ENCODE assay signal across 8 cellular contexts in the genomic region with DNA sequence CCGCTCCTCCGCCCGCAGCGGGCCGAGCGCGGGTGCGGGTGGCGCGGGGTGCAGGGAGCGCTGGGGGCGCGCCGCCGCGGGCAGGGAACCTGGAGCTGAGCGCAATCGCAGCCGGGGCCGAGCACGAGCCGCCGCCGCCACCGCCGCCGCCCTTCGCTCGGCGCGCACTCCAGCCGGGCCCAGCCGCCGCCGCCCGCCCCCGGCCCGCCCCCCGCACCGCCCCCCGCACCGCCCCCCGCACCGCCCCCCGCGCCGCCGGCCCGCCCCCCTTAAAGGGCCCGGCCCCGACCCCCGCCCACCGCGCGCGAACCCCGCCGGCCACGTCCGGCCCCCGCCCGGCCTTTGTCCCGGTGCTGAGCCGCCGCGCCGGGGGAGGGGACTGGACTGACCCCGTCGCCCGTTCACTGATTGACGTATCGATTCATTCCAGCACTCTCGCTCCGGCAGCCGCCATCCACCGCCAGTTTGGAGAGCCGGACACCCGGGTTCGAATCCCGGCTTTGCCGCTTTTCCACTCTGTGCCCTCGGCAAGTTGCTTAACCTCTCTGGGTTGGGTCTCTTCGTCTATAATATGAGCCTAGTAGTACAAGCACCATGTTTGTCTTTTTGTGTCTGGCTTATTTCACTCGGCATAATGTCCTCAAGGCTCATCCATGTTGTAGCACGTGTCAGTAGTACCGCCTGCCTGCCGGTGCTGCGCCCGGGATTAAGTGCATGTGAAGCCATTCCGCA. TPM values are rescaled to one million over a fixed set of nuclear protein-coding genes. Genes with fewer than 3 reads are reported as not detected.
DNase-seq lines count a peak whose midpoint lies in the region; ATAC-seq and TF ChIP-seq lines count a peak whose summit lies in the region.

A gene (minus strand): TSS at position 171 of the 732 bp plus-strand sequence. CDS start 173 bp downstream, outside the sequence.

- TF ChIP-seq POLR2A in GM18505 (IDR thresholded peaks at IDR 0.05; ENCODE audit: borderline replicate concordance, extremely low read depth, insufficient read depth, insufficient read length): no peak
- TF ChIP-seq POLR2A in esophagus muscularis mucosa (IDR thresholded peaks at IDR 0.05; ENCODE audit: low read depth): no peak

- H3K27me3 ChIP-seq in esophagus muscularis mucosa (no peaks in the 10 kb centered on the region), subcutaneous abdominal adipose tissue (ENCODE audit: control insufficient read depth in 5 of 5, insufficient read depth in 4 of 5, low read length in 5 of 5) (peaks cover 0 to 2% (median 0%) of the 10 kb centered on the region in 5 donors)

- 5% methylated on average over 7 of the region's 90 CpGs for WGBS in esophagus muscularis mucosa

- peak; percentile 53 for ATAC-seq in GM18505 (IDR thresholded peaks at IDR 0.05; ENCODE audit: unreplicated experiment)
- no peak for ATAC-seq in GM21786 (IDR thresholded peaks at IDR 0.05; ENCODE audit: unreplicated experiment)

- H3K27ac ChIP-seq in esophagus muscularis mucosa (replicated peaks in 1 of 4) (peak within 1 kb of the TSS; percentile 91 to 93 (median 93)), subcutaneous abdominal adipose tissue (ENCODE audit: low read depth, low read length) (peak within 1 kb of the TSS; percentile 50)

- H3K36me3 ChIP-seq in esophagus muscularis mucosa (no peaks in the 10 kb centered on the region), subcutaneous abdominal adipose tissue (ENCODE audit: control insufficient read depth in 5 of 5, insufficient read depth in 5 of 5, low read length in 5 of 5) (no peaks in the 10 kb centered on the region)

- H3K4me1 ChIP-seq in esophagus muscularis mucosa (peaks cover 42 to 61% (median 53%) of the 10 kb centered on the region in 4 donors), subcutaneous abdominal adipose tissue (ENCODE audit: control insufficient read depth in 5 of 5, insufficient read depth in 5 of 5, low read length in 5 of 5) (peaks cover 7 to 54% (median 30%) of the 10 kb centered on the region in 5 donors)

- H3K9me3 ChIP-seq in esophagus muscularis mucosa (no peaks in the 10 kb centered on the region), subcutaneous abdominal adipose tissue (ENCODE audit: control insufficient read depth in 5 of 5, low read length in 5 of 5) (no peaks in the 10 kb centered on the region)

- DNase-seq in 8988T: peak; percentile 65
- DNase-seq in NCI-H2196 treated with DMSO at 0.1 percent for 48 hours (lab: John Stamatoyannopoulos, UW; ENCODE audit: unreplicated experiment): peak; percentile 33
- peak; percentile 41 for DNase-seq in activated T-cell treated with anti-CD3 and anti-CD28 coated beads, Interleukin-2, amount 50 U/mL, for 1 hour
- DNase-seq in esophagus muscularis mucosa (ENCODE audit: extremely low spot score): no peak
- DNase-seq in mucosa of gallbladder (ENCODE audit: low spot score): peak; percentile 75

- intact Hi-C loops in esophagus muscularis mucosa (cut with DNase I): loop anchor here (5.0 to 10.0 kb wide), 2 partner anchors 37 to 170 kb away; a partner anchor contains a TSS

- TF ChIP-seq CTCF in esophagus muscularis mucosa (IDR thresholded peaks at IDR 0.05): peak in 1 of 3 experiments; percentile 1

- TF ChIP-seq EP300 in esophagus muscularis mucosa (IDR thresholded peaks at IDR 0.05): no peak

- H3K4me3 ChIP-seq in esophagus muscularis mucosa (peak within 1 kb of the TSS; percentile 86 to 99 (median 94)), subcutaneous abdominal adipose tissue (ENCODE audit: low read depth in 1 of 5, low read length in 5 of 5) (peak within 1 kb of the TSS; percentile 60 to 79 (median 76))

- H3K9ac ChIP-seq in subcutaneous abdominal adipose tissue (ENCODE audit: low read length in 5 of 5): peak within 1 kb of the TSS in 4 of 5 donors; percentile 65 to 73 (median 68)

RNA-seq across cellular contexts. Expression of the gene that starts here (rescaled TPM):
- 10 to 100 TPM; 41.5 to 66.5 (median 49.2) TPM for total RNA-seq in esophagus muscularis mucosa
- 30.6 TPM for total RNA-seq in mucosa of gallbladder
